11 cellular contexts compared by ENCODE assay signal in the genomic region with DNA sequence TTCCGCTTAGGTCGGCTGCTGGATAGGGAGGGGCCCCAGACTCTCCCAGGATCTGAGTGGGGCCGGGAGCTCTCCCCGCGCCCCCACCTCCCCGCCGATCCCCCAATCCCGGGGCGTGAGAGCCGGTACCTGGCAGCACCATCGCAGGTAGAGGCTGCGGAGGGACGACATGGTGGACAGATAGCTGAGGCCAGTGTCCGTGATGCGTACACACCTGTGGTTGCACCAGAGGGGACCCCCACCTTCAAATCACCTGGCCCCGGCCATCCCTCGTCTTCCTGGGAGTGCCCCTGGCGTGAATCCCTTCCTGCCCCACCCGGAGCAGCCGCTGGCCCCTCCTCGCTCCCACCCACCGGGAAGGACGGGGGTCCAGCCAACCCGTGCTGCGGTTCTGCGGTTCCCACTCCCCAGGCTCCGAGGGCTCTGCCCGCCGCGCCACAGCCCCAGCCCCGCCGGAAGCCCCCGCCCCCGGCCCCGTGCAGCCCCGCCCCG. TPM values are rescaled to one million over a fixed set of nuclear protein-coding genes. Genes with fewer than 3 reads are reported as not detected.
DNase-seq lines count a peak whose midpoint lies in the region; ATAC-seq and TF ChIP-seq lines count a peak whose summit lies in the region.
"Had no signal": no experiment of that assay in that cellular context is flagged by ENCODE, and none has a peak within 500 bp of the region (broad histone marks: within the 10 kb centered on the region; RNA-seq: fewer than 3 reads in every experiment).

No MANE protein-coding gene starts in this region.

- H3K4me2 ChIP-seq in BLaER1 (peak overlapping the region; percentile 98), GM23338 (peak overlapping the region; percentile 85)

- H3K9me3 ChIP-seq in BLaER1: no peaks in the 10 kb centered on the region
- no peaks in the 10 kb centered on the region for H3K9me3 ChIP-seq in sigmoid colon
- H3K9me3 ChIP-seq: left lung had no signal

- no peak overlapping the region for H2AFZ ChIP-seq in GM23338

- CTCF ChIA-PET in activated CD8-positive, alpha-beta T cell treated with anti-CD3 and anti-CD28 coated beads, Interleukin-2, amount 10 ng/mL, durations not matched to agents 7 days and 5 days (lab: Charles Lee): interaction anchor here (1.0 to 1.9 kb wide), 4 partner anchors 17 to 109 kb away, joined by 3 to 6 read pairs (median 5); no protein-coding TSS in a partner anchor

- H3K36me3 Mint-ChIP-seq in GM23338 (ENCODE audit: low read depth): no peaks in the 10 kb centered on the region
- no peaks in the 10 kb centered on the region for H3K36me3 Mint-ChIP-seq in activated CD8-positive, alpha-beta T cell treated with anti-CD3 and anti-CD28 coated beads, Interleukin-2, amount 10 ng/mL, durations not matched to agents 7 days and 5 days (ENCODE audit: low read depth)
- H3K36me3 Mint-ChIP-seq: brain had no signal

- H3K9ac ChIP-seq in BLaER1: no peak overlapping the region

- H4K20me1 ChIP-seq in BLaER1 (peaks cover 44% of the 10 kb centered on the region), GM23338 (replicated peaks; ENCODE audit: insufficient read depth) (no peaks in the 10 kb centered on the region; the same call in 1 of the 2 replicates)

- H3F3A ChIP-seq in GM23338 (replicated peaks; ENCODE audit: low read depth): 0 out of 2 replicates have a peak, but pooled peaks cover 3% of the 10 kb centered on the region

- H3K9me2 ChIP-seq in GM23338 (ENCODE audit: insufficient read depth): no peaks in the 10 kb centered on the region

- no peak for TF ChIP-seq EP300 in sigmoid colon (IDR thresholded peaks at IDR 0.05)

- no peaks in the 10 kb centered on the region for H3K79me2 ChIP-seq in GM23338 (replicated peaks; ENCODE audit: insufficient read depth)

- H3K36me3 ChIP-seq in BLaER1 (no peaks in the 10 kb centered on the region), GM23338 (ENCODE audit: insufficient read depth) (no peaks in the 10 kb centered on the region), sigmoid colon (no peaks in the 10 kb centered on the region)
- H3K36me3 ChIP-seq: left lung had no signal

- H3K4me3 ChIP-seq in BLaER1 (peak overlapping the region; percentile 60), GM23338 (peak overlapping the region; percentile 68), lower leg skin (ENCODE audit: low read depth, poor library complexity, severe bottlenecking) (peak overlapping the region; percentile 19), sigmoid colon (no peak overlapping the region)

- H3K9me3 Mint-ChIP-seq in GM23338: no peaks in the 10 kb centered on the region; the same call in 1 of the 3 replicates
- H3K9me3 Mint-ChIP-seq in activated CD8-positive, alpha-beta T cell treated with anti-CD3 and anti-CD28 coated beads, Interleukin-2, amount 10 ng/mL, durations not matched to agents 7 days and 5 days (ENCODE audit: insufficient read depth): no peaks in the 10 kb centered on the region

- ATAC-seq in GM23338: peak; percentile 1; the same call in 2 of the 3 replicates
- no peak for ATAC-seq in activated CD8-positive, alpha-beta T cell treated with anti-CD3 and anti-CD28 coated beads, Interleukin-2, amount 10 ng/mL, durations not matched to agents 7 days and 5 days
- no peak for ATAC-seq in HG03565 (IDR thresholded peaks at IDR 0.05; ENCODE audit: unreplicated experiment)
- no peak for ATAC-seq in HG03571 (IDR thresholded peaks at IDR 0.05; ENCODE audit: unreplicated experiment)

- H3K27ac ChIP-seq in BLaER1 (no peak overlapping the region), GM23338 (ENCODE audit: low read depth) (no peak overlapping the region), sigmoid colon (no peak overlapping the region)
- H3K27ac ChIP-seq: left lung had no signal

- intact Hi-C loops in lower leg skin (cut with DNase I; ENCODE audit: low total_unique reads) (no loop called here), sigmoid colon (cut with DNase I) (no loop called here)

- H3K4me1 ChIP-seq in BLaER1 (peaks cover 33% of the 10 kb centered on the region), GM23338 (ENCODE audit: insufficient read depth) (no peaks in the 10 kb centered on the region; the same call in 1 of the 2 replicates), sigmoid colon (peaks cover 0 to 35% (median 27%) of the 10 kb centered on the region in 4 donors)

- TF ChIP-seq POLR2A in lower leg skin (IDR thresholded peaks at IDR 0.05) (no peak), sigmoid colon (IDR thresholded peaks at IDR 0.05) (no peak)

- H3K27ac Mint-ChIP-seq in GM23338: no peak overlapping the region
- no peak overlapping the region for H3K27ac Mint-ChIP-seq in activated CD8-positive, alpha-beta T cell treated with anti-CD3 and anti-CD28 coated beads, Interleukin-2, amount 10 ng/mL, durations not matched to agents 7 days and 5 days

- H3K27me3 ChIP-seq in BLaER1: peaks cover 90% of the 10 kb centered on the region
- peaks cover 80% of the 10 kb centered on the region for H3K27me3 ChIP-seq in GM23338 (ENCODE audit: insufficient read depth)
- peaks cover 43 to 79% (median 57%) of the 10 kb centered on the region in 3 donors for H3K27me3 ChIP-seq in sigmoid colon

- peaks cover 3% of the 10 kb centered on the region; the same call in 2 of the 3 replicates for H3K4me1 Mint-ChIP-seq in GM23338
- peaks cover 36% of the 10 kb centered on the region for H3K4me1 Mint-ChIP-seq in activated CD8-positive, alpha-beta T cell treated with anti-CD3 and anti-CD28 coated beads, Interleukin-2, amount 10 ng/mL, durations not matched to agents 7 days and 5 days (ENCODE audit: low read depth)

- TF ChIP-seq CTCF in GM23338 (conservative IDR thresholded peaks at IDR 0.05; ENCODE audit: low read depth in 2 of 2): no peak
- no peak for TF ChIP-seq CTCF in lower leg skin (IDR thresholded peaks at IDR 0.05)
- no peak for TF ChIP-seq CTCF in sigmoid colon (IDR thresholded peaks at IDR 0.05)

- peaks cover 57% of the 10 kb centered on the region for H3K27me3 Mint-ChIP-seq in GM23338 (ENCODE audit: insufficient read depth, low read depth, poor library complexity)
- peaks cover 23% of the 10 kb centered on the region for H3K27me3 Mint-ChIP-seq in activated CD8-positive, alpha-beta T cell treated with anti-CD3 and anti-CD28 coated beads, Interleukin-2, amount 10 ng/mL, durations not matched to agents 7 days and 5 days (ENCODE audit: low read depth)

- peak overlapping the region; percentile 52; the same call in 2 of the 3 replicates for H3K4me3 Mint-ChIP-seq in GM23338
- peak overlapping the region; percentile 22 for H3K4me3 Mint-ChIP-seq in activated CD8-positive, alpha-beta T cell treated with anti-CD3 and anti-CD28 coated beads, Interleukin-2, amount 10 ng/mL, durations not matched to agents 7 days and 5 days

- POLR2A ChIA-PET in activated CD8-positive, alpha-beta T cell treated with anti-CD3 and anti-CD28 coated beads, Interleukin-2, amount 10 ng/mL, durations not matched to agents 7 days and 5 days (lab: Charles Lee): interaction anchor here (0.6 to 1.0 kb wide), 3 partner anchors 9 to 26 kb away, joined by 3 to 4 read pairs (median 3); a partner anchor contains a TSS

- DNase-seq in GM23338 (ENCODE audit: low spot score) (no peak), lower leg skin (ENCODE audit: low spot score in 2 of 2) (no peak), sigmoid colon (no peak)
- DNase-seq in activated CD8-positive, alpha-beta T cell treated with anti-CD3 and anti-CD28 coated beads, Interleukin-2, amount 10 ng/mL, durations not matched to agents 7 days and 5 days: no peak
- no peak for DNase-seq in activated CD4-positive, CD25-positive, alpha-beta regulatory T cell treated with anti-CD3 and anti-CD28 coated beads, Interleukin-2, amount 50 U/mL, for 72 hours
- DNase-seq: NCI-H446 had no signal

- WGBS in lower leg skin, 2 donors: 2% methylated on average over 19 to 20 of the region's 37 CpGs
- WGBS in sigmoid colon, 2 donors: 1 to 2% methylated on average over 37 of the region's 37 CpGs

RNA-seq across cellular contexts. Expression of a gene that starts 4.7 kb away (rescaled TPM):
- 11.5 and 15.8 TPM in 2 replicates for total RNA-seq in GM23338 (2014; rRNA removed; shearing (Covaris generic))
- polyA plus RNA-seq in GM23338 (2016; fragmentation: Nextera tagmentation; extraction: Ambion mirVana): 7.2 and 8.0 TPM in 2 replicates
- total RNA-seq in activated CD8-positive, alpha-beta T cell treated with anti-CD3 and anti-CD28 coated beads, Interleukin-2, amount 10 ng/mL, durations not matched to agents 7 days and 5 days: 10 to 100 TPM; 16.9 to 19.4 TPM
- total RNA-seq in lower leg skin: 10 to 100 TPM; 13.8 to 21.8 (median 15.5) TPM
- total RNA-seq in sigmoid colon: 10 to 100 TPM in 2 of 4 donors, 1 to 10 TPM in 2; 6.4 to 17.7 (median 9.9) TPM
- polyA plus RNA-seq in sigmoid colon: 1 to 10 TPM; 2.4 to 9.8 (median 3.5) TPM

RNA-seq across cellular contexts. Expression of a gene that starts 10.7 kb away (rescaled TPM):
- 10.6 and 12.6 TPM in 2 replicates for total RNA-seq in GM23338 (2014; rRNA removed; shearing (Covaris generic))
- polyA plus RNA-seq in GM23338 (2016; fragmentation: Nextera tagmentation; extraction: Ambion mirVana): 7.9 and 8.9 TPM in 2 replicates
- 1 to 10 TPM; 5.9 to 7.3 TPM for total RNA-seq in activated CD8-positive, alpha-beta T cell treated with anti-CD3 and anti-CD28 coated beads, Interleukin-2, amount 10 ng/mL, durations not matched to agents 7 days and 5 days
- total RNA-seq in lower leg skin: 10 to 100 TPM; 18.3 to 33.6 (median 25.2) TPM
- 1 to 10 TPM in 3 of 4 donors, under 1 TPM in 1; 0.16 to 1.6 (median 1.4) TPM for total RNA-seq in sigmoid colon
- 1 to 10 TPM in 1 of 3 donors, under 1 TPM in 1, not detected in 1; 0.60 to 2.4 TPM for polyA plus RNA-seq in sigmoid colon

RNA-seq across cellular contexts. Expression of a gene that starts 10.8 kb away (rescaled TPM):
- total RNA-seq in GM23338 (2014; rRNA removed; shearing (Covaris generic)): 79.3 and 82.5 TPM in 2 replicates
- 43.1 and 48.5 TPM in 2 replicates for polyA plus RNA-seq in GM23338 (2016; fragmentation: Nextera tagmentation; extraction: Ambion mirVana)
- 10 to 100 TPM; 36.1 to 39.0 TPM for total RNA-seq in activated CD8-positive, alpha-beta T cell treated with anti-CD3 and anti-CD28 coated beads, Interleukin-2, amount 10 ng/mL, durations not matched to agents 7 days and 5 days
- 10 to 100 TPM; 41.8 to 90.5 (median 82.3) TPM for total RNA-seq in lower leg skin
- total RNA-seq in sigmoid colon: 10 to 100 TPM; 52.8 to 93.4 (median 73.8) TPM
- polyA plus RNA-seq in sigmoid colon: 10 to 100 TPM; 18.7 to 49.3 (median 22.2) TPM

RNA-seq across cellular contexts. Expression of a gene that starts 14.7 kb away (rescaled TPM):
- total RNA-seq in GM23338 (2014; rRNA removed; shearing (Covaris generic)): 108 and 123 TPM in 2 replicates
- polyA plus RNA-seq in GM23338 (2016; fragmentation: Nextera tagmentation; extraction: Ambion mirVana) (91.7 and 107 TPM in 2 replicates), sigmoid colon (100 to 1,000 TPM; 104 to 136 (median 122) TPM)
- total RNA-seq in activated CD8-positive, alpha-beta T cell treated with anti-CD3 and anti-CD28 coated beads, Interleukin-2, amount 10 ng/mL, durations not matched to agents 7 days and 5 days: 10 to 100 TPM; 80.4 to 86.4 TPM
- total RNA-seq in lower leg skin (100 to 1,000 TPM; 195 to 272 (median 198) TPM), sigmoid colon (100 to 1,000 TPM; 109 to 183 (median 174) TPM)

RNA-seq across cellular contexts. Expression of a gene that starts 19.4 kb away (rescaled TPM):
- total RNA-seq in GM23338 (2014; rRNA removed; shearing (Covaris generic)): 10.1 and 11.5 TPM in 2 replicates
- polyA plus RNA-seq in GM23338 (2016; fragmentation: Nextera tagmentation; extraction: Ambion mirVana) (8.4 and 9.2 TPM in 2 replicates), sigmoid colon (1 to 10 TPM in 1 of 3 donors, under 1 TPM in 1, not detected in 1; 0.46 to 5.6 TPM)
- total RNA-seq in activated CD8-positive, alpha-beta T cell treated with anti-CD3 and anti-CD28 coated beads, Interleukin-2, amount 10 ng/mL, durations not matched to agents 7 days and 5 days: 1 to 10 TPM; 1.4 to 1.9 TPM
- total RNA-seq in lower leg skin (1 to 10 TPM; 1.4 to 5.3 (median 2.6) TPM), sigmoid colon (1 to 10 TPM in 2 of 4 donors, under 1 TPM in 1, not detected in 1; 0.68 to 6.1 (median 1.5) TPM)

Comparison
In these comparisons a context has a peak if more than half of its experiments do, and no peak if none do; other contexts are left out.
1. H3K4me3 ChIP-seq: peak in BLaER1 (single experiment), GM23338 (single experiment) and lower leg skin (single experiment); none in sigmoid colon (0 of 4).